In the genomic region with DNA sequence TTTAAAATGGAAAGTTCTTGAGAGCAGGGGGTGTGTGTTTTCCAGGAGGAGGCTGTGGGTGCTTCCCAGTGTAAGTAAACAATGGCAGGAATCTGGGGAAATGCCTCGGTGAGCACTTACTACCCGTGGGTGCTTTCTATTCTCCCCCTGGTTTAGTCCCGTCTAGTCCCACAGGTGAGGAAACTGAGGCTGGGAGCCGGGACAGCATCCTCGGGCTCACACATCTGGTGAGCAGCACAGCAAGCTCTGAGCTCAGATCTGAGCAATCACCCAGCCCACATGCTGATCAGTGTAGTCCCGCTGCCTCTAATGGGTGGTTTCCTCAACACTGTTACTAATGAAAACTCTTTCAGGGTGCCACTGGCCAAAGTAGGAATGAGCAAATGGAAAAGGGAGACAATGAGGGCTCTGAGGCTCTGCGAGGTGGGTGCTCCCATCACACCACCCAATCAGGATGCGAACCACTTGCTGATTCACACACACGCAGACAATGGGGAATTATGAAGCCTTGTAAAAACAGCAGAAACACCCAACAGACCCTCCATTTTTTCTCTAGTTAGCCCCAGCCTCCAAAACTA, we compare ENCODE assay signal across 19 cellular contexts.
DNase-seq lines count a peak whose midpoint lies in the region; ATAC-seq and TF ChIP-seq lines count a peak whose summit lies in the region.
"Had no signal": no experiment of that assay in that cellular context is flagged by ENCODE, and none has a peak within 500 bp of the region (broad histone marks: within the 10 kb centered on the region; RNA-seq: fewer than 3 reads in every experiment).

No MANE protein-coding gene starts in this region.

- DNase-seq in Calu3 (peak; percentile 13), SW480 (ENCODE audit: low spot score) (peak; percentile 19), foreskin fibroblast (peak; percentile 10 to 42), pons (ENCODE audit: low spot score) (peak; percentile 90), upper lobe of right lung (no peak), NCI-H2171 treated with DMSO at 0.1 percent for 48 hours (lab: John Stamatoyannopoulos, UW) (no peak)
- DNase-seq in stimulated activated CD4-positive, alpha-beta T cell treated with anti-CD3 and anti-CD28 coated beads, Interleukin-12 subunit alpha, Interleukin-12 subunit beta, amount 100 ng/mL, for 4 hours: no peak
- DNase-seq: activated CD4-positive, alpha-beta T cell treated with anti-CD3 and anti-CD28 coated beads, Interleukin-2, amount 50 U/mL, for 48 hours; activated naive CD8-positive, alpha-beta T cell treated with anti-CD3 and anti-CD28 coated beads, Interleukin-2, amount 50 U/mL, for 24 hours; activated T-cell treated with anti-CD3 and anti-CD28 coated beads, Interleukin-2, amount 50 U/mL, for 48 hours; colonic mucosa; lower lobe of right lung; NCI-H1092 treated with DMSO at 0.1 percent for 48 hours; NCI-H226; spleen; stomach had no signal

- no peak overlapping the region for H3K27ac Mint-ChIP-seq in Calu3 (ENCODE audit: unreplicated experiment)
- H3K27ac Mint-ChIP-seq: activated naive CD8-positive, alpha-beta T cell treated with anti-CD3 and anti-CD28 coated beads, Interleukin-2, amount 50 U/mL, for 24 hours had no signal

- BruUV-seq in Calu3 (replicated peaks; lab: Mats Ljungman, UMichigan): no TSS peak

- no peak overlapping the region for H3K4me3 Mint-ChIP-seq in Calu3 (ENCODE audit: low read depth, unreplicated experiment)
- H3K4me3 Mint-ChIP-seq: activated naive CD8-positive, alpha-beta T cell treated with anti-CD3 and anti-CD28 coated beads, Interleukin-2, amount 50 U/mL, for 24 hours had no signal

- H3K36me3 ChIP-seq in upper lobe of right lung: no peaks in the 10 kb centered on the region
- H3K36me3 ChIP-seq: colonic mucosa had no signal

- no peaks in the 10 kb centered on the region for H3K27me3 Mint-ChIP-seq in Calu3 (ENCODE audit: unreplicated experiment)
- H3K27me3 Mint-ChIP-seq: activated naive CD8-positive, alpha-beta T cell treated with anti-CD3 and anti-CD28 coated beads, Interleukin-2, amount 50 U/mL, for 24 hours had no signal

- no peak overlapping the region for H3K27ac ChIP-seq in upper lobe of right lung
- H3K27ac ChIP-seq: BLaER1, colonic mucosa, lower lobe of right lung, spleen, stomach had no signal

- no peaks in the 10 kb centered on the region for H3K36me3 Mint-ChIP-seq in Calu3 (ENCODE audit: insufficient read depth, unreplicated experiment)

- no peaks in the 10 kb centered on the region for H3K9me3 ChIP-seq in upper lobe of right lung
- H3K9me3 ChIP-seq: BLaER1, colonic mucosa, esophagus muscularis mucosa, lower lobe of right lung, stomach had no signal

- H3K4me1 ChIP-seq in upper lobe of right lung: no peaks in the 10 kb centered on the region
- H3K4me1 ChIP-seq: colonic mucosa, lower lobe of right lung, spleen, stomach had no signal

- intact Hi-C loops in Calu3 (cut with micrococcal nuclease; ENCODE audit: unreplicated experiment): no loop called here
- intact Hi-C loops in upper lobe of right lung (cut with DNase I): no loop called here

- H3K4me3 ChIP-seq in foreskin fibroblast (ENCODE audit: low read depth in 1 of 2, low read length in 2 of 2): no peak overlapping the region
- H3K4me3 ChIP-seq in upper lobe of right lung: no peak overlapping the region
- H3K4me3 ChIP-seq: BLaER1, colonic mucosa, esophagus muscularis mucosa, lower lobe of right lung, spleen, stomach had no signal

- ATAC-seq in GM21447 (IDR thresholded peaks at IDR 0.05; ENCODE audit: unreplicated experiment) (no peak), upper lobe of right lung (no peak)
- ATAC-seq: activated naive CD8-positive, alpha-beta T cell treated with anti-CD3 and anti-CD28 coated beads, Interleukin-2, amount 50 U/mL, for 24 hours; lower lobe of right lung had no signal

- H3K9me3 Mint-ChIP-seq in Calu3 (ENCODE audit: low read depth, unreplicated experiment): no peaks in the 10 kb centered on the region
- H3K9me3 Mint-ChIP-seq: activated naive CD8-positive, alpha-beta T cell treated with anti-CD3 and anti-CD28 coated beads, Interleukin-2, amount 50 U/mL, for 24 hours had no signal

- TF ChIP-seq CTCF in Calu3 (IDR thresholded peaks at IDR 0.05; ENCODE audit: unreplicated experiment) (no peak), foreskin fibroblast (IDR thresholded peaks at IDR 0.05; ENCODE audit: low read depth, low read length) (no peak), upper lobe of right lung (IDR thresholded peaks at IDR 0.05) (no peak)

- H3K27me3 ChIP-seq in upper lobe of right lung: no peaks in the 10 kb centered on the region
- H3K27me3 ChIP-seq: BLaER1, colonic mucosa, esophagus muscularis mucosa, spleen, stomach had no signal

- H3K4me1 Mint-ChIP-seq in Calu3 (ENCODE audit: low read depth, unreplicated experiment): peaks cover 18% of the 10 kb centered on the region
- H3K4me1 Mint-ChIP-seq: activated naive CD8-positive, alpha-beta T cell treated with anti-CD3 and anti-CD28 coated beads, Interleukin-2, amount 50 U/mL, for 24 hours had no signal

- CTCF ChIA-PET in Calu3 (lab: Charles Lee): interaction anchor here (1.5 kb wide), 1 partner anchor 17 kb away, joined by 13 read pairs; no protein-coding TSS in a partner anchor

Comparison
In these comparisons a context has a peak if more than half of its experiments do, and no peak if none do; other contexts are left out.
1. DNase-seq: peak in Calu3 (single experiment), SW480 (single experiment), foreskin fibroblast (2 of 2) and pons (single experiment); none in stimulated activated CD4-positive, alpha-beta T cell treated with anti-CD3 and anti-CD28 coated beads, Interleukin-12 subunit alpha, Interleukin-12 subunit beta, amount 100 ng/mL, for 4 hours (single experiment), upper lobe of right lung (single experiment) and NCI-H2171 treated with DMSO at 0.1 percent for 48 hours (single experiment).